In genomic region chr6:36838896-36839818, GRCh38 we compare ENCODE assay signal across 8 cellular contexts. TPM values are rescaled to one million over a fixed set of nuclear protein-coding genes. Genes with fewer than 3 reads are reported as not detected.
DNase-seq lines count a peak whose midpoint lies in the region; ATAC-seq and TF ChIP-seq lines count a peak whose summit lies in the region.

Gene CPNE5, minus strand, starts transcription at chr6:36839444. Its CDS starts 67 bp downstream, at chr6:36839377.

- no peak for TF ChIP-seq RAD21 in HCT116 (IDR thresholded peaks at IDR 0.05; ENCODE audit: low read depth)

- peaks cover 10% of the 10 kb centered on the region; the same call in 1 of the 2 replicates for H3K27me3 ChIP-seq in HCT116 (ENCODE audit: insufficient read depth, low read length)

- TF ChIP-seq CTCF in HCT116 (IDR thresholded peaks at IDR 0.05 in 2 of 3, conservative IDR thresholded peaks at IDR 0.05 in 1 of 3; ENCODE audit: borderline replicate concordance in 1 of 3, insufficient read depth in 1 of 3, low read depth in 2 of 3, low read length in 2 of 3) = no peak
- no peak for TF ChIP-seq CTCF in foreskin fibroblast (IDR thresholded peaks at IDR 0.05; ENCODE audit: low read depth, low read length)

- H3K79me2 ChIP-seq in HCT116 (ENCODE audit: insufficient read depth, low read length) = no peaks in the 10 kb centered on the region

- no peaks in the 10 kb centered on the region for H4K20me1 ChIP-seq in HCT116 (ENCODE audit: insufficient read depth)

- no peak for ATAC-seq in HCT116
- no peak for ATAC-seq in HG02642 (IDR thresholded peaks at IDR 0.05; ENCODE audit: poor library complexity, unreplicated experiment)
- no peak for ATAC-seq in HG02852 (IDR thresholded peaks at IDR 0.05; ENCODE audit: unreplicated experiment)

- H3K4me2 ChIP-seq in HCT116 (ENCODE audit: low read length) = peak within 1 kb of the TSS; percentile 41

- CTCF ChIA-PET in HCT116 (lab: Charles Lee) = interaction anchor here (1.6 kb wide), 1 partner anchor 12 kb away, joined by 4 read pairs; no protein-coding TSS in a partner anchor

- no peak within 1 kb of the TSS for H3K9ac ChIP-seq in HCT116 (ENCODE audit: low read length)

- no peaks in the 10 kb centered on the region for H3K36me3 ChIP-seq in HCT116 (ENCODE audit: control insufficient read depth in 1 of 2, insufficient read depth in 2 of 2, low read length in 2 of 2)

- DNase-seq in HCT116 (ENCODE audit: low read depth, low spot score) (no peak), T-helper 9 cell (peak; percentile 4), foreskin fibroblast (no peak), retina (peak; percentile 61), occipital lobe (lab: John Stamatoyannopoulos, UW) (no peak), activated gamma-delta T cell (lab: John Stamatoyannopoulos, UW) (no peak)

- intact Hi-C loops in HCT116 (cut with micrococcal nuclease) = no loop called here

- no peaks in the 10 kb centered on the region for H3K9me2 ChIP-seq in HCT116 (ENCODE audit: insufficient read depth)

- peak within 1 kb of the TSS; percentile 7 to 20; a peak in 1 of 4 replicates for H3K4me3 ChIP-seq in HCT116 (replicated peaks in 1 of 2; ENCODE audit: low read depth in 1 of 2, low read length in 2 of 2)
- H3K4me3 ChIP-seq in foreskin fibroblast (ENCODE audit: low read depth in 1 of 2, low read length in 2 of 2) = peak within 1 kb of the TSS; percentile 45 to 47

- RAD21 ChIA-PET in HCT116 (lab: Charles Lee; ENCODE audit: low non-redundant PET in 1 of 2, low total read pairs in 2 of 2, uncharacterized antibody in 2 of 2, unreplicated experiment in 2 of 2) = no interaction called here

- H3K27ac ChIP-seq in HCT116 (ENCODE audit: low read depth, low read length) = no peak within 1 kb of the TSS; the same call in 1 of the 2 replicates

- TF ChIP-seq POLR2A in HCT116 (IDR thresholded peaks at IDR 0.05; ENCODE audit: borderline replicate concordance, extremely low read depth, insufficient read depth, insufficient read length) = no peak

- no TSS peak for BruUV-seq in HCT116 (replicated peaks; lab: Mats Ljungman, UMichigan)

- POLR2A ChIA-PET in HCT116 (lab: Charles Lee) = no interaction called here

- no peak within 1 kb of the TSS for H2AFZ ChIP-seq in HCT116 (ENCODE audit: low read depth, low read length, poor library complexity, severe bottlenecking)

- H3K9me3 ChIP-seq in HCT116 (ENCODE audit: control insufficient read depth in 1 of 2, insufficient read depth in 1 of 2, low read depth in 1 of 2, low read length in 2 of 2) = no peaks in the 10 kb centered on the region

- peaks cover 0 to 7% of the 10 kb centered on the region in 2 experiments; a peak in 1 of 4 replicates for H3K4me1 ChIP-seq in HCT116 (ENCODE audit: control insufficient read depth in 1 of 2, insufficient read depth in 2 of 2, low read length in 2 of 2)

TF ChIP-seq in HCT116, 20 proteins besides CTCF, POLR2A, EP300 and RAD21:
- no peak for TF ChIP-seq CEBPB (IDR thresholded peaks at IDR 0.05; ENCODE audit: low read depth)
- TF ChIP-seq SRF (IDR thresholded peaks at IDR 0.05; ENCODE audit: low read depth) = no peak
- no peak for TF ChIP-seq CBX3 (IDR thresholded peaks at IDR 0.05; ENCODE audit: low read depth)
- TF ChIP-seq POLR2AphosphoS5 (IDR thresholded peaks at IDR 0.05; ENCODE audit: low read depth, low read length) = no peak
- TF ChIP-seq, protein P1, sequence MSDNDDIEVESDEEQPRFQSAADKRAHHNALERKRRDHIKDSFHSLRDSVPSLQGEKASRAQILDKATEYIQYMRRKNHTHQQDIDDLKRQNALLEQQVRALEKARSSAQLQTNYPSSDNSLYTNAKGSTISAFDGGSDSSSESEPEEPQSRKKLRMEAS (IDR thresholded peaks at IDR 0.05) = no peak
- no peak for TF ChIP-seq SP1 (IDR thresholded peaks at IDR 0.05; ENCODE audit: low read depth)
- no peak for TF ChIP-seq ZFX (IDR thresholded peaks at IDR 0.05)

RNA-seq across cellular contexts. Expression of gene CPNE5, which starts in this region (rescaled TPM):
- total RNA-seq in HCT116 (2021; ENCODE audit: unreplicated experiment) (not detected), occipital lobe (4.8 TPM)
- polyA plus RNA-seq in HCT116 (2012) = 0.33 and 0.45 TPM in 2 replicates

Comparison
In these comparisons a context has a peak if more than half of its experiments do, and no peak if none do; other contexts are left out.
1. DNase-seq: peak in T-helper 9 cell (single experiment) and retina (single experiment); none in HCT116 (single experiment), foreskin fibroblast (0 of 2), occipital lobe (single experiment) and activated gamma-delta T cell (single experiment).